In the genomic region with DNA sequence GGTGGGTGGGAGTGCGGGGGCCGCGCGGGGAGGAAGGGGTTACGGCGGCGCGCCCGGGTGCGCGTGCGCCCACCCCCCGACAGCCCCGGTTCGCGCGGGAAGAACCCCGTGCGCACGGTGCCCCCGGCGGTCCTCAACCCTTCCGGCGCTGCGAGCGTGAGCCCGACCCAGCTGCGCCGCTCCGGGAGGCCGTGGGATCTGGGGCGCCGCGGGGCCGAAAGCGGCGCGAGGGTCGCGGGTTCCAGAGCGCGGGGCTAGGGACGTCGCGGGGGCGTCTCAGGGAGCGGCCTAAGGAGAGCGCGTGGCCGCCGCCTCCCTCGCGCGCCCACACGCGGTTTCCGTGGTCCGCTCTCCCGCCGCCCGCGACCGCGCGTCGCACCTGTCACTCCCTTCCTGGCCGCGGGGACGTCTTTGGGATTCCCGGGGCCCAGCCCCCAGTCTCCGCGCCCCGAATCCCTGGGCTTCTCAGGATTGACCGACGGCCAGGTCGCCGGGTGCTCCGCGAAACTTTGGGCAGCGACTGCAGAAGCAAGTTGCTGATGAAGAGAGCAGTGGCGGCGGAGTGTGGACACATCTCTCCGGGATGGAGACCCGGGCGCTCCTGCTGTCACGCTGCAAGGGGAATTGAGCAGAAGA, we compare ENCODE assay signal across 8 cellular contexts. TPM values are rescaled to one million over a fixed set of nuclear protein-coding genes. Genes with fewer than 3 reads are reported as not detected.
A peak's percentile ranks its signal among the peaks of the same experiment; 100 is the strongest.
DNase-seq lines count a peak whose midpoint lies in the region; ATAC-seq and TF ChIP-seq lines count a peak whose summit lies in the region.

No MANE protein-coding gene starts in this region.

- H2BK5ac ChIP-seq in IMR-90 (ENCODE audit: low read depth, low read length, poor library complexity, severe bottlenecking), result peak overlapping the region; percentile 84

- intact Hi-C loops in CD14-positive monocyte (cut with micrococcal nuclease) (loop anchor here in 1 of 2 donors (2.0 to 10.0 kb wide), 3 partner anchors 53 to 369 kb away; a partner anchor contains a TSS), IMR-90 (cut with micrococcal nuclease) (no loop called here), mucosa of descending colon (cut with DNase I, micrococcal nuclease) (no loop called here)

- dilution Hi-C loops in IMR-90 (cut with HindIII; ENCODE audit: low sequenced_read_pairs, unreplicated experiment), result no loop called here

- H3K9me3 ChIP-seq in IMR-90 (ENCODE audit: control insufficient read depth, insufficient read depth, low read length) (no peaks in the 10 kb centered on the region), mucosa of descending colon (no peaks in the 10 kb centered on the region)

- no peak overlapping the region; the same call in 1 of the 2 replicates for H3K23ac ChIP-seq in IMR-90 (ENCODE audit: low read depth, low read length)

- H4K8ac ChIP-seq in IMR-90 (ENCODE audit: low read depth in 2 of 2, low read length in 2 of 2), result peak overlapping the region in 1 of 2 experiments; percentile 82; a peak in 1 of 4 replicates

- in situ Hi-C loops in IMR-90 (cut with MboI; ENCODE audit: low sequenced_read_pairs), result no loop called here

- H3K36me3 Mint-ChIP-seq in CD14-positive monocyte (peaks cover 19 to 32% of the 10 kb centered on the region in 2 donors), endothelial cell (ENCODE audit: low read depth, unreplicated experiment) (peaks cover 28% of the 10 kb centered on the region)
- peaks cover 36% of the 10 kb centered on the region for H3K36me3 Mint-ChIP-seq in activated CD8-positive, alpha-beta memory T cell treated with anti-CD3 and anti-CD28 coated beads, Interleukin-2, amount 10 ng/mL, durations not matched to agents 7 days and 5 days

- ATAC-seq in GM19455 (IDR thresholded peaks at IDR 0.05; ENCODE audit: unreplicated experiment), result peak; percentile 20
- ATAC-seq in IMR-90 (ENCODE audit: low read depth), result peak; percentile 3
- peak; percentile 14 for ATAC-seq in activated CD8-positive, alpha-beta memory T cell treated with anti-CD3 and anti-CD28 coated beads, Interleukin-2, amount 10 ng/mL, durations not matched to agents 7 days and 5 days
- ATAC-seq in mucosa of descending colon, result peak; percentile 42
- ATAC-seq in stimulated activated naive CD8-positive, alpha-beta T cell treated with anti-CD3 and anti-CD28 coated beads, Interleukin-15, Interleukin-2, amounts not matched to agents 100 U/mL and 50 U/mL, for 24 hours, result peak; percentile 5

- H2AFZ ChIP-seq in IMR-90 (replicated peaks; ENCODE audit: low read length, poor library complexity), result peak overlapping the region; percentile 97

- H3K27ac Mint-ChIP-seq in CD14-positive monocyte (peak overlapping the region; percentile 80 to 98 (median 90)), endothelial cell (ENCODE audit: unreplicated experiment) (peak overlapping the region; percentile 11)
- peak overlapping the region; percentile 76 for H3K27ac Mint-ChIP-seq in activated CD8-positive, alpha-beta memory T cell treated with anti-CD3 and anti-CD28 coated beads, Interleukin-2, amount 10 ng/mL, durations not matched to agents 7 days and 5 days

- H4K20me1 ChIP-seq in IMR-90 (ENCODE audit: insufficient read depth, low read length), result peaks cover 19% of the 10 kb centered on the region; the same call in 1 of the 2 replicates

- H3K4me3 Mint-ChIP-seq in CD14-positive monocyte (peak overlapping the region; percentile 97), endothelial cell (ENCODE audit: unreplicated experiment) (peak overlapping the region; percentile 98)
- peak overlapping the region; percentile 82 for H3K4me3 Mint-ChIP-seq in activated CD8-positive, alpha-beta memory T cell treated with anti-CD3 and anti-CD28 coated beads, Interleukin-2, amount 10 ng/mL, durations not matched to agents 7 days and 5 days

- TF ChIP-seq CTCF in CD14-positive monocyte (IDR thresholded peaks at IDR 0.05) (no peak), IMR-90 (conservative IDR thresholded peaks at IDR 0.05; ENCODE audit: low read depth, low read length) (no peak), endothelial cell (IDR thresholded peaks at IDR 0.05; ENCODE audit: unreplicated experiment) (no peak), mucosa of descending colon (IDR thresholded peaks at IDR 0.05) (no peak)

- H3K9ac ChIP-seq in IMR-90 (ENCODE audit: low read depth, low read length), result peak overlapping the region; percentile 71

- H3K27me3 Mint-ChIP-seq in CD14-positive monocyte (ENCODE audit: low read depth in 3 of 3), result peaks cover 0 to 3% (median 2%) of the 10 kb centered on the region in 3 donors
- no peaks in the 10 kb centered on the region for H3K27me3 Mint-ChIP-seq in activated CD8-positive, alpha-beta memory T cell treated with anti-CD3 and anti-CD28 coated beads, Interleukin-2, amount 10 ng/mL, durations not matched to agents 7 days and 5 days
- peaks cover 10% of the 10 kb centered on the region for H3K27me3 Mint-ChIP-seq in endothelial cell (ENCODE audit: unreplicated experiment)

- H3K4me2 ChIP-seq in IMR-90 (ENCODE audit: low read depth, low read length), result peak overlapping the region; percentile 84

- H3K4ac ChIP-seq in IMR-90 (ENCODE audit: low read depth, low read length), result peak overlapping the region; percentile 83

- H3K4me1 ChIP-seq in IMR-90 (ENCODE audit: control insufficient read depth, insufficient read depth, low read length) (no peaks in the 10 kb centered on the region), mucosa of descending colon (ENCODE audit: low read depth) (peaks cover 15% of the 10 kb centered on the region)

- 2% methylated on average over 16 of the region's 86 CpGs; no CpG with 5 or more reads in 1 of the 2 experiments for WGBS in IMR-90 (ENCODE audit: extremely low coverage in 2 of 2, insufficient read length in 1 of 2), 2 experiments

- H3K27me3 ChIP-seq in IMR-90 (ENCODE audit: control insufficient read depth, insufficient read depth, low read length), result no peaks in the 10 kb centered on the region

- H2BK20ac ChIP-seq in IMR-90 (ENCODE audit: low read depth, low read length), result no peak overlapping the region

- H3K4me3 ChIP-seq in IMR-90 (ENCODE audit: insufficient read depth, low read depth, low read length) (peak overlapping the region; percentile 83), mucosa of descending colon (peak overlapping the region; percentile 82)

- no peak for TF ChIP-seq POLR2A in IMR-90 (IDR thresholded peaks at IDR 0.05; ENCODE audit: low read depth, low read length)

- H4K91ac ChIP-seq in IMR-90 (ENCODE audit: insufficient read depth, low read depth, low read length), result peak overlapping the region; percentile 51; the same call in 1 of the 2 replicates

- H3K9me3 Mint-ChIP-seq in CD14-positive monocyte (no peaks in the 10 kb centered on the region), endothelial cell (ENCODE audit: unreplicated experiment) (no peaks in the 10 kb centered on the region)
- H3K9me3 Mint-ChIP-seq in activated CD8-positive, alpha-beta memory T cell treated with anti-CD3 and anti-CD28 coated beads, Interleukin-2, amount 10 ng/mL, durations not matched to agents 7 days and 5 days (ENCODE audit: low read depth), result no peaks in the 10 kb centered on the region

- no peak for DNase-seq in CD14-positive monocyte (ENCODE audit: low spot score)
- DNase-seq in IMR-90, result no peak
- peak; percentile 62 for DNase-seq in activated CD8-positive, alpha-beta memory T cell treated with anti-CD3 and anti-CD28 coated beads, Interleukin-2, amount 10 ng/mL, durations not matched to agents 7 days and 5 days
- peak; percentile 35 for DNase-seq in endothelial cell (ENCODE audit: low spot score)
- DNase-seq in mucosa of descending colon, result peak; percentile 57 to 77 (median 75)
- DNase-seq in stimulated activated naive CD8-positive, alpha-beta T cell treated with anti-CD3 and anti-CD28 coated beads, Interleukin-15, Interleukin-2, amounts not matched to agents 100 U/mL and 50 U/mL, for 24 hours, result peak; percentile 68
- no peak for DNase-seq in KG1 (lab: John Stamatoyannopoulos, UW)

- no peak overlapping the region for H3K56ac ChIP-seq in IMR-90 (ENCODE audit: extremely low read depth, insufficient read depth, low read length)

- H3K4me1 Mint-ChIP-seq in CD14-positive monocyte (peaks cover 36% of the 10 kb centered on the region), endothelial cell (ENCODE audit: unreplicated experiment) (peaks cover 48% of the 10 kb centered on the region)
- peaks cover 44% of the 10 kb centered on the region for H3K4me1 Mint-ChIP-seq in activated CD8-positive, alpha-beta memory T cell treated with anti-CD3 and anti-CD28 coated beads, Interleukin-2, amount 10 ng/mL, durations not matched to agents 7 days and 5 days

- H3K18ac ChIP-seq in IMR-90 (ENCODE audit: low read depth, low read length), result peak overlapping the region; percentile 49; the same call in 1 of the 2 replicates

- no peak for TF ChIP-seq RAD21 in IMR-90 (IDR thresholded peaks at IDR 0.05; ENCODE audit: low read length)

- H2BK15ac ChIP-seq in IMR-90 (ENCODE audit: low read depth, low read length), result no peak overlapping the region

- CTCF ChIA-PET in IMR-90 (lab: Yijun Ruan, JAX), result interaction anchor here (0.8 kb wide), 1 partner anchor 25 kb away, joined by 3 read pairs; no protein-coding TSS in a partner anchor
- CTCF ChIA-PET in activated CD8-positive, alpha-beta memory T cell treated with anti-CD3 and anti-CD28 coated beads, Interleukin-2, amount 10 ng/mL, durations not matched to agents 7 days and 5 days (lab: Charles Lee), result interaction anchor here (0.9 to 6.4 kb wide), 11 partner anchors 8 to 166 kb away, joined by 4 to 37 read pairs (median 7); a partner anchor contains a TSS

- peak overlapping the region; percentile 72; the same call in 1 of the 2 replicates for H2AK5ac ChIP-seq in IMR-90 (ENCODE audit: low read depth, low read length)

- no TSS peak for BruUV-seq in IMR-90 (replicated peaks; lab: Mats Ljungman, UMichigan)

- POLR2A ChIA-PET in IMR-90 (lab: Charles Lee; ENCODE audit: unreplicated experiment), result interaction anchor here (0.6 kb wide), 1 partner anchor 146 kb away, joined by 6 read pairs; no protein-coding TSS in a partner anchor

- H3K36me3 ChIP-seq in IMR-90 (ENCODE audit: control insufficient read depth, insufficient read depth, low read length) (peaks cover 3% of the 10 kb centered on the region; the same call in 1 of the 2 replicates), mucosa of descending colon (ENCODE audit: low read depth) (peaks cover 5% of the 10 kb centered on the region)

- peak overlapping the region; percentile 72 for H3K27ac ChIP-seq in IMR-90 (ENCODE audit: insufficient read depth, low read length)

- H3K79me1 ChIP-seq in IMR-90 (ENCODE audit: low read depth in 1 of 2, low read length in 2 of 2), result peaks cover 14 to 44% of the 10 kb centered on the region in 2 experiments; a peak in 3 of 4 replicates

- H2AK9ac ChIP-seq in IMR-90 (replicated peaks; ENCODE audit: low read depth, low read length, poor library complexity), result peak overlapping the region; percentile 98

- no peak overlapping the region for H4K5ac ChIP-seq in IMR-90 (ENCODE audit: low read depth, low read length)

- peaks cover 3% of the 10 kb centered on the region; the same call in 1 of the 2 replicates for H3K9me1 ChIP-seq in IMR-90 (ENCODE audit: insufficient read depth, low read length)

- H3K14ac ChIP-seq in IMR-90 (replicated peaks; ENCODE audit: low read depth, low read length), result peak overlapping the region; percentile 68

- peak overlapping the region; percentile 53; the same call in 1 of the 2 replicates for H2BK120ac ChIP-seq in IMR-90 (ENCODE audit: low read depth, low read length)

RNA-seq across cellular contexts. Expression of a gene that starts 0.6 kb away (rescaled TPM):
- polyA plus RNA-seq in CD14-positive monocyte, result 10 to 100 TPM; 22.2 to 25.1 TPM
- 8.1 and 9.2 TPM in 2 replicates for total RNA-seq in IMR-90 (2012; rRNA removed)
- polyA plus RNA-seq in IMR-90 (2012; rRNA removed), result 47.4 and 50.1 TPM in 2 replicates
- 40.1 and 52.1 TPM in 2 replicates for polyA plus RNA-seq in IMR-90 (2012; cell fraction: cytosol; rRNA removed)
- 62.2 and 101 TPM in 2 replicates for polyA plus RNA-seq in IMR-90 (2012; cell fraction: nucleus; rRNA removed; ENCODE audit: low replicate concordance)
- 100 to 1,000 TPM; 130 to 135 TPM for total RNA-seq in activated CD8-positive, alpha-beta memory T cell treated with anti-CD3 and anti-CD28 coated beads, Interleukin-2, amount 10 ng/mL, durations not matched to agents 7 days and 5 days
- total RNA-seq in endothelial cell (ENCODE audit: unreplicated experiment), result 200 TPM
- 100 to 1,000 TPM; 139 to 254 (median 169) TPM for total RNA-seq in mucosa of descending colon

RNA-seq across cellular contexts. Expression of a gene that starts 33.0 kb away (rescaled TPM):
- 1 to 10 TPM; 2.1 to 2.4 TPM for polyA plus RNA-seq in CD14-positive monocyte
- 6.1 and 7.0 TPM in 2 replicates for total RNA-seq in IMR-90 (2012; rRNA removed)
- 5.1 and 7.5 TPM in 2 replicates for polyA plus RNA-seq in IMR-90 (2012; rRNA removed)
- 3.3 and 5.2 TPM in 2 replicates for polyA plus RNA-seq in IMR-90 (2012; cell fraction: cytosol; rRNA removed)
- 2.0 and 2.3 TPM in 2 replicates for polyA plus RNA-seq in IMR-90 (2012; cell fraction: nucleus; rRNA removed; ENCODE audit: low replicate concordance)
- 10 to 100 TPM; 25.3 to 27.9 TPM for total RNA-seq in activated CD8-positive, alpha-beta memory T cell treated with anti-CD3 and anti-CD28 coated beads, Interleukin-2, amount 10 ng/mL, durations not matched to agents 7 days and 5 days
- 8.8 TPM for total RNA-seq in endothelial cell (ENCODE audit: unreplicated experiment)
- total RNA-seq in mucosa of descending colon, result 10 to 100 TPM in 2 of 3 donors, 1 to 10 TPM in 1; 9.2 to 11.6 (median 10.0) TPM

Comparison
In these comparisons a context has a peak if more than half of its experiments do, and no peak if none do; other contexts are left out.
1. DNase-seq: peak in activated CD8-positive, alpha-beta memory T cell treated with anti-CD3 and anti-CD28 coated beads, Interleukin-2, amount 10 ng/mL, durations not matched to agents 7 days and 5 days (single experiment), endothelial cell (single experiment), mucosa of descending colon (3 of 3) and stimulated activated naive CD8-positive, alpha-beta T cell treated with anti-CD3 and anti-CD28 coated beads, Interleukin-15, Interleukin-2, amounts not matched to agents 100 U/mL and 50 U/mL, for 24 hours (single experiment); none in CD14-positive monocyte (single experiment), IMR-90 (single experiment) and KG1 (single experiment).
2. H3K27ac Mint-ChIP-seq: peak in every context shown above with its lines; median percentile 90 in CD14-positive monocyte; 76 in activated CD8-positive, alpha-beta memory T cell treated with anti-CD3 and anti-CD28 coated beads, Interleukin-2, amount 10 ng/mL, durations not matched to agents 7 days and 5 days; 11 in endothelial cell.
3. RNA of a gene that starts 0.6 kb away (total RNA-seq): 200 TPM in endothelial cell (single experiment), 139 to 254 TPM in mucosa of descending colon and 130 to 135 TPM in activated CD8-positive, alpha-beta memory T cell treated with anti-CD3 and anti-CD28 coated beads, Interleukin-2, amount 10 ng/mL, durations not matched to agents 7 days and 5 days; 8.1 to 9.2 TPM in IMR-90; every median in the first group is over 10 times any median in the second.
4. Peak in every context shown above with its lines, with median percentiles within 50 percentile points of each other: H3K4me3 Mint-ChIP-seq and ATAC-seq.